24 cellular contexts compared by ENCODE assay signal in the genomic region with DNA sequence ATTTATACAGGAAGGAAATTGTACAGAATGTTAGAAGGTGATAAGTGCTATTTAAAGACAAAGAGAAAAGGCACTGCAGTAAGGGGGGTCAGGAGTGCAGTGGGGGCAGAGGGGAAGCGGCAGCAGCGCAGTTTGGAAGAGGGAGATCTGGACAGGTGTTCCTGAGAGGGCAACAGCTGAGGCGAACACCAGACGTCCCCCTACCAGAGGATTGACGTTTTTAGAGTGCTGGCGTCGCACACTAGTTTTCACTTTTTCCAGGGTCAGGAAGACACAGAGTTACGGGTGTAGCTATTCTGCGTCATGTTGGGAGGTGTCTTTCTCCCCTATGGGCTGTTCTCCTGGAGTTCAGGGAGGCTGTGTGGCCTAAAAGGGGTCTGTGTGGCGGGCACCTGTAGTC.
"Had no signal": no experiment of that assay in that cellular context is flagged by ENCODE, and none has a peak within 500 bp of the region (broad histone marks: within the 10 kb centered on the region; RNA-seq: fewer than 3 reads in every experiment).

No MANE protein-coding gene starts in this region.

- H3K9ac ChIP-seq: SK-N-SH had no signal

- H3K9me3 ChIP-seq: SK-N-SH had no signal

- H3K4me2 ChIP-seq: SK-N-SH had no signal

- H3K27ac ChIP-seq: HL-60 had no signal

- DNase-seq: KBM-7, MM.1S, MV-4-11, NCI-H1048, NCI-H1105, NCI-H1417, NCI-H146, NCI-H1694 treated with DMSO at 0.1 percent for 48 hours, NCI-H1930, NCI-H2081, NCI-H2107, NCI-H226, NCI-H446, NCI-H510A, NCI-H524 treated with DMSO at 0.1 percent for 48 hours, NCI-H69, NCI-H774, Right ventricle myocardium superior, RPMI8226, SIG-M5, SK-N-SH, SW 1271, T-cell had no signal
